Comparison of ENCODE assay signal across 11 cellular contexts in genomic region chr6:29751480-29751879, GRCh38. TPM values are rescaled to one million over a fixed set of nuclear protein-coding genes. Genes with fewer than 3 reads are reported as not detected.
DNase-seq lines count a peak whose midpoint lies in the region; ATAC-seq and TF ChIP-seq lines count a peak whose summit lies in the region.
"Had no signal": no experiment of that assay in that cellular context is flagged by ENCODE, and none has a peak within 500 bp of the region (broad histone marks: within the 10 kb centered on the region; RNA-seq: fewer than 3 reads in every experiment).

No MANE protein-coding gene starts in this region.

- no peaks in the 10 kb centered on the region for H3K36me3 Mint-ChIP-seq in memory B cell

- ATAC-seq in left ventricle myocardium superior (no peak), memory B cell (ENCODE audit: low read depth) (no peak), upper lobe of right lung (no peak), GM18858 (IDR thresholded peaks at IDR 0.05; ENCODE audit: unreplicated experiment) (no peak), GM19023 (IDR thresholded peaks at IDR 0.05; ENCODE audit: unreplicated experiment) (no peak)

- no peak for DNase-seq in right atrium auricular region (ENCODE audit: low spot score)
- DNase-seq in left ventricle myocardium superior = no peak
- peak; percentile 40 for DNase-seq in activated CD8-positive, alpha-beta memory T cell treated with anti-CD3 and anti-CD28 coated beads, Interleukin-2, amount 50 U/mL, for 48 hours
- no peak for DNase-seq in memory B cell (ENCODE audit: low spot score in 2 of 2)
- DNase-seq in upper lobe of right lung = no peak
- no peak for DNase-seq in ACHN
- DNase-seq: cerebellar nuclear complex, MM.1S, NCI-H510A treated with DMSO at 0.1 percent for 48 hours had no signal

- in situ Hi-C loops in ACHN (cut with HindIII; ENCODE audit: low pct_ligation_motif_present, low pct_unique_long_range_greater_than_20kb, low sequenced_read_pairs) = no loop called here

- H3K4me1 Mint-ChIP-seq in memory B cell = peaks cover 36% of the 10 kb centered on the region

- no peaks in the 10 kb centered on the region for H3K27me3 ChIP-seq in right atrium auricular region
- no peaks in the 10 kb centered on the region for H3K27me3 ChIP-seq in upper lobe of right lung

- no peaks in the 10 kb centered on the region for H3K27me3 Mint-ChIP-seq in memory B cell

- H3K36me3 ChIP-seq in right atrium auricular region (no peaks in the 10 kb centered on the region), upper lobe of right lung (no peaks in the 10 kb centered on the region)

- H3K9me3 ChIP-seq in right atrium auricular region (no peaks in the 10 kb centered on the region), upper lobe of right lung (no peaks in the 10 kb centered on the region)

- intact Hi-C loops in left ventricle myocardium superior (cut with micrococcal nuclease) = no loop called here
- intact Hi-C loops in upper lobe of right lung (cut with DNase I) = no loop called here

- H3K4me3 ChIP-seq in right atrium auricular region (peak overlapping the region in 1 of 2 donors; percentile 50), upper lobe of right lung (peak overlapping the region; percentile 61)

- peak overlapping the region; percentile 78 for H3K4me3 Mint-ChIP-seq in memory B cell

- H3K9me3 Mint-ChIP-seq in memory B cell = no peaks in the 10 kb centered on the region

- no peak for TF ChIP-seq CTCF in right atrium auricular region (IDR thresholded peaks at IDR 0.05)
- no peak for TF ChIP-seq CTCF in upper lobe of right lung (IDR thresholded peaks at IDR 0.05)

- H3K4me1 ChIP-seq in right atrium auricular region (peaks cover 0 to 34% of the 10 kb centered on the region in 2 donors), upper lobe of right lung (peaks cover 33% of the 10 kb centered on the region)

- H3K27ac Mint-ChIP-seq in memory B cell = no peak overlapping the region

- H3K27ac ChIP-seq in right atrium auricular region (peak overlapping the region; percentile 89 to 96), upper lobe of right lung (peak overlapping the region; percentile 93)

RNA-seq across cellular contexts. Expression of gene HLA-F, which starts 28.2 kb away (rescaled TPM):
- total RNA-seq in right atrium auricular region (10 to 100 TPM; 21.1 to 36.7 TPM), left ventricle myocardium superior (32.3 TPM), upper lobe of right lung (157 TPM)
